In the genomic region with DNA sequence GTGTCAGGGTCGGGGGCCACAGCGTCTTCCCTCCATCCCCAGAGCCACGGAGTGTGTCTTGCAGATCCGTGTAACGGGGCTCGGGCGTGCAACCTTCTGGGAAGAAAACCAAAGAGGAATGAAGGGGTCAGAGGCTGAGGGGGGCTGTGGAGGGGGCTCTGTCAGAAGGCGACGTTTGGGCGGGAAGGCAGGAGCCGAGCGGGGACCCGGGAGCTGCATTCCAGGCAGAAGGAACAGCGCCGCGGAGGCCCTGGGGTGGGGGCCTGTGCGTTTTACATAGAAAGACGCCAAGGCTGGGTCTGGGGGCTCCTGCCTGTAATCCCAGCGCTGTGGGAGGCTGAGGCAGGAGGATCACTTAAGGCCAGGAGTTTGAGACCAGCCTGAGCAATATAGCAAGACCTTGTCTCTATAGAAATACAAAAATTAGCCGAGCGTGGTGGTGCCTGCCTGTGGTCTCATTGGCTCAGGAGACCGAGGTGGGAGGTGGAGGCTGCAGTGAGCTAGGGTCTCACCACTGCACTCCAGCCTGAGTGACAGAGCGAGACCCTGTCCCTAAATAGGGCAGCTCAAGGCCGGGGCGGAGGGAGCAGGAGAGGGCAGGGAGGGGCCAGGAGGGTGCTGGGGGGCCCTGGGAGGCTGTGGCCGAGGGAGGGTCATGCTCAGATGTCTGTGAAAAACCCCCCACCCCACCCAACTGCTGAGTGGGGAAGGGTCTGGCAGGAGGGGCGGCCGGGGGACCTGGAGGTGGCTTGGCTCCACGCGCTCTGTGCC, we compare ENCODE assay signal across 14 cellular contexts. TPM values are rescaled to one million over a fixed set of nuclear protein-coding genes. Genes with fewer than 3 reads are reported as not detected.
DNase-seq lines count a peak whose midpoint lies in the region; ATAC-seq, FAIRE-seq and TF ChIP-seq lines count a peak whose summit lies in the region.
"Had no signal": no experiment of that assay in that cellular context is flagged by ENCODE, and none has a peak within 500 bp of the region (broad histone marks: within the 10 kb centered on the region; RNA-seq: fewer than 3 reads in every experiment).

No MANE protein-coding gene starts in this region.

- no peak for TF ChIP-seq CTCF in esophagus squamous epithelium (IDR thresholded peaks at IDR 0.05)

- no peaks in the 10 kb centered on the region for H3K27me3 Mint-ChIP-seq in stimulated activated memory B cell treated with anti-CD40 and anti-IgM and Interleukin-4, amounts not matched to agents 10 μg/mL and 1 μg/mL and 100 μg/mL, for 72 hours
- H3K27me3 Mint-ChIP-seq: activated CD8-positive, alpha-beta memory T cell treated with anti-CD3 and anti-CD28 coated beads, Interleukin-2, amount 10 ng/mL, durations not matched to agents 7 days and 5 days had no signal

- H3K36me3 Mint-ChIP-seq in stimulated activated memory B cell treated with anti-CD40 and anti-IgM and Interleukin-4, amounts not matched to agents 10 μg/mL and 1 μg/mL and 100 μg/mL, for 72 hours, result peaks cover 2% of the 10 kb centered on the region
- H3K36me3 Mint-ChIP-seq: activated CD8-positive, alpha-beta memory T cell treated with anti-CD3 and anti-CD28 coated beads, Interleukin-2, amount 10 ng/mL, durations not matched to agents 7 days and 5 days had no signal

- H3K9me3 ChIP-seq in SK-N-MC (ENCODE audit: low read depth, low read length), result no peaks in the 10 kb centered on the region
- H3K9me3 ChIP-seq in esophagus squamous epithelium, result no peaks in the 10 kb centered on the region
- H3K9me3 ChIP-seq: HAP-1, left lung, psoas muscle had no signal

- H3K4me1 ChIP-seq in esophagus squamous epithelium, result peaks cover 10 to 28% (median 11%) of the 10 kb centered on the region in 3 donors
- H3K4me1 ChIP-seq: HAP-1, psoas muscle had no signal

- peak overlapping the region; percentile 80 for H3K4me3 Mint-ChIP-seq in stimulated activated memory B cell treated with anti-CD40 and anti-IgM and Interleukin-4, amounts not matched to agents 10 μg/mL and 1 μg/mL and 100 μg/mL, for 72 hours
- H3K4me3 Mint-ChIP-seq: activated CD8-positive, alpha-beta memory T cell treated with anti-CD3 and anti-CD28 coated beads, Interleukin-2, amount 10 ng/mL, durations not matched to agents 7 days and 5 days had no signal

- H3K4me1 Mint-ChIP-seq in stimulated activated memory B cell treated with anti-CD40 and anti-IgM and Interleukin-4, amounts not matched to agents 10 μg/mL and 1 μg/mL and 100 μg/mL, for 72 hours, result peaks cover 59% of the 10 kb centered on the region

- TF ChIP-seq POLR2A in GM12892 (IDR thresholded peaks at IDR 0.05; ENCODE audit: low read depth, low read length) (no peak), esophagus squamous epithelium (IDR thresholded peaks at IDR 0.05) (no peak)

- H3K27me3 ChIP-seq in esophagus squamous epithelium, result no peaks in the 10 kb centered on the region
- H3K27me3 ChIP-seq: left lung had no signal

- ATAC-seq in stimulated activated memory B cell treated with anti-CD40 and anti-IgM and Interleukin-4, amounts not matched to agents 10 μg/mL and 1 μg/mL and 100 μg/mL, for 72 hours, result no peak
- no peak for ATAC-seq in HG02981 (IDR thresholded peaks at IDR 0.05; ENCODE audit: unreplicated experiment)
- ATAC-seq: activated CD8-positive, alpha-beta memory T cell treated with anti-CD3 and anti-CD28 coated beads, Interleukin-2, amount 10 ng/mL, durations not matched to agents 7 days and 5 days had no signal

- H3K27ac Mint-ChIP-seq in stimulated activated memory B cell treated with anti-CD40 and anti-IgM and Interleukin-4, amounts not matched to agents 10 μg/mL and 1 μg/mL and 100 μg/mL, for 72 hours, result peak overlapping the region; percentile 100
- H3K27ac Mint-ChIP-seq: activated CD8-positive, alpha-beta memory T cell treated with anti-CD3 and anti-CD28 coated beads, Interleukin-2, amount 10 ng/mL, durations not matched to agents 7 days and 5 days had no signal

- H3K9me3 Mint-ChIP-seq in stimulated activated memory B cell treated with anti-CD40 and anti-IgM and Interleukin-4, amounts not matched to agents 10 μg/mL and 1 μg/mL and 100 μg/mL, for 72 hours, result no peaks in the 10 kb centered on the region

- H3K27ac ChIP-seq in SK-N-MC (peak overlapping the region; percentile 31; the same call in 1 of the 2 replicates), esophagus squamous epithelium (no peak overlapping the region)
- H3K27ac ChIP-seq: left lung, psoas muscle had no signal

- intact Hi-C loops in esophagus squamous epithelium (cut with DNase I), result no loop called here

- H3K36me3 ChIP-seq in SK-N-MC (ENCODE audit: insufficient read depth, low read length) (no peaks in the 10 kb centered on the region), esophagus squamous epithelium (no peaks in the 10 kb centered on the region)
- H3K36me3 ChIP-seq: HAP-1 had no signal

- DNase-seq in GM12892 (ENCODE audit: insufficient read length), result no peak
- DNase-seq in SK-N-MC (ENCODE audit: low read depth, low spot score), result no peak
- DNase-seq in left kidney (ENCODE audit: low read depth, low spot score), result peak; percentile 76
- no peak for DNase-seq in esophagus squamous epithelium (lab: John Stamatoyannopoulos, UW)
- no peak for DNase-seq in HT-29 (ENCODE audit: low spot score)
- no peak for DNase-seq in D341Med (ENCODE audit: low spot score)
- DNase-seq: activated CD8-positive, alpha-beta memory T cell treated with anti-CD3 and anti-CD28 coated beads, Interleukin-2, amount 10 ng/mL, durations not matched to agents 7 days and 5 days; psoas muscle; stimulated activated CD4-positive, alpha-beta T cell treated with anti-CD3 and anti-CD28 coated beads, Interleukin-4, amount 100 ng/mL, for 24 hours had no signal

- peak; percentile 50 for FAIRE-seq in GM12892 (lab: Jason Lieb, UNC)

- H3K4me3 ChIP-seq in SK-N-MC, result no peak overlapping the region
- peak overlapping the region in 2 of 4 donors; percentile 26 to 28 for H3K4me3 ChIP-seq in esophagus squamous epithelium
- H3K4me3 ChIP-seq: HAP-1, psoas muscle had no signal

- 72 to 74% methylated on average over 8 to 12 of the region's 30 CpGs for WGBS in esophagus squamous epithelium, 2 donors

- no peak overlapping the region for H3K9ac ChIP-seq in SK-N-MC (ENCODE audit: insufficient read length)

RNA-seq across cellular contexts. Expression of gene ARID3A, which starts 27.9 kb away (rescaled TPM):
- 20.7 TPM for polyA plus RNA-seq in GM12892 (2012; ENCODE audit: missing spikeins)
- 1 to 10 TPM; 3.0 to 6.6 (median 4.7) TPM for total RNA-seq in esophagus squamous epithelium
- total RNA-seq in HT-29 (2014; rRNA removed; shearing (Covaris generic)), result 10.4 and 11.8 TPM in 2 replicates

RNA-seq across cellular contexts. Expression of gene WDR18, which starts 30.5 kb away (rescaled TPM):
- 14.6 TPM for polyA plus RNA-seq in GM12892 (2012; ENCODE audit: missing spikeins)
- total RNA-seq in esophagus squamous epithelium, result 10 to 100 TPM; 28.2 to 70.1 (median 53.0) TPM
- 172 and 186 TPM in 2 replicates for total RNA-seq in HT-29 (2014; rRNA removed; shearing (Covaris generic))

RNA-seq across cellular contexts. Expression of gene KISS1R, which starts 36.6 kb away (rescaled TPM):
- 0.36 TPM for polyA plus RNA-seq in GM12892 (2012; ENCODE audit: missing spikeins)
- under 1 TPM in 1 of 4 donors, not detected in 3; 0.45 TPM for total RNA-seq in esophagus squamous epithelium
- total RNA-seq in HT-29 (2014; rRNA removed; shearing (Covaris generic)), result not detected in 2 replicates
- total RNA-seq: psoas muscle had no signal

RNA-seq across cellular contexts. Expression of gene R3HDM4, which starts 40.7 kb away (rescaled TPM):
- polyA plus RNA-seq in GM12892 (2012; ENCODE audit: missing spikeins), result 25.0 TPM
- 10 to 100 TPM; 42.9 to 83.7 (median 62.4) TPM for total RNA-seq in esophagus squamous epithelium
- total RNA-seq in HT-29 (2014; rRNA removed; shearing (Covaris generic)), result 37.7 and 51.4 TPM in 2 replicates

RNA-seq across cellular contexts. Expression of gene GRIN3B, which starts 46.5 kb away (rescaled TPM):
- polyA plus RNA-seq in GM12892 (2012; ENCODE audit: missing spikeins), result not detected
- not detected for total RNA-seq in esophagus squamous epithelium
- not detected in 2 replicates for total RNA-seq in HT-29 (2014; rRNA removed; shearing (Covaris generic))
- total RNA-seq: activated CD8-positive, alpha-beta memory T cell treated with anti-CD3 and anti-CD28 coated beads, Interleukin-2, amount 10 ng/mL, durations not matched to agents 7 days and 5 days; T-helper 2 cell treated with Interferon-gamma antibody and Interleukin-4, amounts not matched to agents 100 ng/mL and 5 ng/mL, for 36 hours had no signal
